8 cellular contexts compared by ENCODE assay signal in the genomic region with DNA sequence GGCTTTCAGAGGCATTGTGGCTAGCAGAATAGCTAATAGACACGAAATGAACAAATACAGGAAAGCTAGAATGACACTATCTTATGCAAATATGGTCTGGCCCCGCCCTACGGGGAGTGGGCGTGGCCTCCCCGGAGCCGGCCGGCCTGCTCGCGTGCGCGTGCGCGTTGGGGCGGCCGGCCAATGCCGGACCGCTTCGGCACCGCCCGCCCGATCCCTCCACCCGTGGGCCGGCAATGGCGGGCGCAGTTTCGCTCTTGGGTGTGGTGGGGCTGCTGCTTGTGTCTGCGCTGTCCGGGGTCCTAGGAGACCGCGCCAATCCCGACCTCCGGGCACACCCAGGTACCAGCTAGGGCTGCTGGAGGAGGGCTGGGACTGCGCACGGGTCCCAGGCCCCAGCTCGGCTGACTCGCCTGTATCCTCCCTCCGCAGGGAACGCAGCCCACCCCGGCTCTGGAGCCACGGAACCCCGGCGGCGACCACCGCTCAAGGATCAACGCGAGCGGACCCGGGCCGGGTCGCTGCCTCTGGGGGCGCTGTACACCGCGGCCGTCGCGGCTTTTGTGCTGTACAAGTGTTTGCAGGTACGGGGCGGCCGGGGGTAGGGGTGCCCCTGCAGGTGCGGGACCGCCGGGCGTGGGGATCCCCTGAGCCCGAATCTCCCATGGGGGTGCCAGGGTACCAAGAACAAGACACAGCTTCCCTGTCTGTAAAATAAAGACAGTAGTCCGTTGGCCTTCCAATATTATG. TPM values are rescaled to one million over a fixed set of nuclear protein-coding genes. Genes with fewer than 3 reads are reported as not detected.
DNase-seq lines count a peak whose midpoint lies in the region; ATAC-seq and TF ChIP-seq lines count a peak whose summit lies in the region.

A gene with protein sequence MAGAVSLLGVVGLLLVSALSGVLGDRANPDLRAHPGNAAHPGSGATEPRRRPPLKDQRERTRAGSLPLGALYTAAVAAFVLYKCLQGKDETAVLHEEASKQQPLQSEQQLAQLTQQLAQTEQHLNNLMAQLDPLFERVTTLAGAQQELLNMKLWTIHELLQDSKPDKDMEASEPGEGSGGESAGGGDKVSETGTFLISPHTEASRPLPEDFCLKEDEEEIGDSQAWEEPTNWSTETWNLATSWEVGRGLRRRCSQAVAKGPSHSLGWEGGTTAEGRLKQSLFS (plus strand): TSS at position 149 of the 750 bp plus-strand sequence. CDS start 88 bp downstream, at position 237.

- peak; percentile 77 for DNase-seq in DMS153 treated with DMSO at 0.1 percent for 48 hours (lab: John Stamatoyannopoulos, UW; ENCODE audit: unreplicated experiment)
- peak; percentile 77 for DNase-seq in activated T-cell treated with anti-CD3 and anti-CD28 coated beads, Interleukin-2, amount 50 U/mL, for 4 hours
- DNase-seq in stimulated activated CD8-positive, alpha-beta memory T cell treated with anti-CD3 and anti-CD28 coated beads, Interleukin-7, amount 100 ng/mL, for 48 hours (ENCODE audit: extremely low read depth in 1 of 2, low read depth in 1 of 2), result peak; percentile 65 to 72

- H3K9me3 Mint-ChIP-seq in IgD-negative memory B cell, result peaks cover 0 to 5% (median 0%) of the 10 kb centered on the region in 3 donors
- peaks cover 3% of the 10 kb centered on the region for H3K9me3 Mint-ChIP-seq in activated T-cell treated with anti-CD3 and anti-CD28 coated beads, Interleukin-2, amount 50 U/mL, for 4 hours

- H3K27me3 ChIP-seq in muscle layer of duodenum (ENCODE audit: low read depth, low read length), result no peaks in the 10 kb centered on the region

- peak within 1 kb of the TSS; percentile 99 to 100 (median 100) for H3K27ac Mint-ChIP-seq in IgD-negative memory B cell

- H3K4me1 ChIP-seq in muscle layer of duodenum (ENCODE audit: control insufficient read depth in 1 of 2, insufficient read depth in 2 of 2, low read length in 2 of 2), result peaks cover 0 to 24% of the 10 kb centered on the region in 2 donors

- H3K4me3 Mint-ChIP-seq in IgD-negative memory B cell, result peak within 1 kb of the TSS; percentile 87 to 96 (median 92)
- H3K4me3 Mint-ChIP-seq in activated T-cell treated with anti-CD3 and anti-CD28 coated beads, Interleukin-2, amount 50 U/mL, for 4 hours, result peak within 1 kb of the TSS; percentile 87

- H3K36me3 Mint-ChIP-seq in IgD-negative memory B cell, result peaks cover 2% of the 10 kb centered on the region
- H3K36me3 Mint-ChIP-seq in activated T-cell treated with anti-CD3 and anti-CD28 coated beads, Interleukin-2, amount 50 U/mL, for 4 hours (ENCODE audit: insufficient read depth), result peaks cover 10% of the 10 kb centered on the region

- ATAC-seq in GM21528 (IDR thresholded peaks at IDR 0.05; ENCODE audit: low FRiP score, unreplicated experiment) (peak; percentile 54), esophagus mucosa (peak; percentile 91)
- ATAC-seq in activated T-cell treated with anti-CD3 and anti-CD28 coated beads, Interleukin-2, amount 50 U/mL, for 4 hours, result peak; percentile 61 to 65

- H3K36me3 ChIP-seq in muscle layer of duodenum (ENCODE audit: control insufficient read depth in 1 of 2, insufficient read depth in 2 of 2, low read length in 2 of 2), result peaks cover 8 to 14% of the 10 kb centered on the region in 2 donors

- H3K4me3 ChIP-seq in muscle layer of duodenum (ENCODE audit: low read depth in 1 of 2, low read length in 2 of 2), result peak within 1 kb of the TSS; percentile 79 to 88

- H3K4me1 Mint-ChIP-seq in IgD-negative memory B cell, result peaks cover 39 to 67% (median 53%) of the 10 kb centered on the region in 3 donors
- peaks cover 68% of the 10 kb centered on the region for H3K4me1 Mint-ChIP-seq in activated T-cell treated with anti-CD3 and anti-CD28 coated beads, Interleukin-2, amount 50 U/mL, for 4 hours (ENCODE audit: low read depth)

- no peaks in the 10 kb centered on the region for H3K9me3 ChIP-seq in muscle layer of duodenum (ENCODE audit: control insufficient read depth in 1 of 2, low read length in 2 of 2)

- H3K27ac ChIP-seq in muscle layer of duodenum (ENCODE audit: low read length), result peak within 1 kb of the TSS; percentile 99

- H3K27me3 Mint-ChIP-seq in IgD-negative memory B cell, result peaks cover 2% of the 10 kb centered on the region
- H3K27me3 Mint-ChIP-seq in activated T-cell treated with anti-CD3 and anti-CD28 coated beads, Interleukin-2, amount 50 U/mL, for 4 hours (ENCODE audit: low read depth), result peaks cover 3% of the 10 kb centered on the region

TF ChIP-seq in PFSK-1, 5 proteins besides CTCF, POLR2A, EP300 and RAD21:
- TF ChIP-seq TAF1 (IDR thresholded peaks at IDR 0.05; ENCODE audit: borderline replicate concordance, insufficient read depth, low read length), result peak; percentile 79; the same call in 1 of the 2 replicates
- no peak for TF ChIP-seq SIN3A (IDR thresholded peaks at IDR 0.05; ENCODE audit: borderline replicate concordance, insufficient read depth, low read length)
- TF ChIP-seq POLR2AphosphoS5 (IDR thresholded peaks at IDR 0.05; ENCODE audit: low read depth, low read length), result peak; percentile 79
- TF ChIP-seq FOXP2 (optimal IDR thresholded peaks at IDR 0.05; ENCODE audit: borderline replicate concordance, extremely low read depth, extremely low read length, insufficient read depth), result peak; percentile 60
- TF ChIP-seq, protein P1, sequence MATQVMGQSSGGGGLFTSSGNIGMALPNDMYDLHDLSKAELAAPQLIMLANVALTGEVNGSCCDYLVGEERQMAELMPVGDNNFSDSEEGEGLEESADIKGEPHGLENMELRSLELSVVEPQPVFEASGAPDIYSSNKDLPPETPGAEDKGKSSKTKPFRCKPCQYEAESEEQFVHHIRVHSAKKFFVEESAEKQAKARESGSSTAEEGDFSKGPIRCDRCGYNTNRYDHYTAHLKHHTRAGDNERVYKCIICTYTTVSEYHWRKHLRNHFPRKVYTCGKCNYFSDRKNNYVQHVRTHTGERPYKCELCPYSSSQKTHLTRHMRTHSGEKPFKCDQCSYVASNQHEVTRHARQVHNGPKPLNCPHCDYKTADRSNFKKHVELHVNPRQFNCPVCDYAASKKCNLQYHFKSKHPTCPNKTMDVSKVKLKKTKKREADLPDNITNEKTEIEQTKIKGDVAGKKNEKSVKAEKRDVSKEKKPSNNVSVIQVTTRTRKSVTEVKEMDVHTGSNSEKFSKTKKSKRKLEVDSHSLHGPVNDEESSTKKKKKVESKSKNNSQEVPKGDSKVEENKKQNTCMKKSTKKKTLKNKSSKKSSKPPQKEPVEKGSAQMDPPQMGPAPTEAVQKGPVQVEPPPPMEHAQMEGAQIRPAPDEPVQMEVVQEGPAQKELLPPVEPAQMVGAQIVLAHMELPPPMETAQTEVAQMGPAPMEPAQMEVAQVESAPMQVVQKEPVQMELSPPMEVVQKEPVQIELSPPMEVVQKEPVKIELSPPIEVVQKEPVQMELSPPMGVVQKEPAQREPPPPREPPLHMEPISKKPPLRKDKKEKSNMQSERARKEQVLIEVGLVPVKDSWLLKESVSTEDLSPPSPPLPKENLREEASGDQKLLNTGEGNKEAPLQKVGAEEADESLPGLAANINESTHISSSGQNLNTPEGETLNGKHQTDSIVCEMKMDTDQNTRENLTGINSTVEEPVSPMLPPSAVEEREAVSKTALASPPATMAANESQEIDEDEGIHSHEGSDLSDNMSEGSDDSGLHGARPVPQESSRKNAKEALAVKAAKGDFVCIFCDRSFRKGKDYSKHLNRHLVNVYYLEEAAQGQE (IDR thresholded peaks at IDR 0.05; ENCODE audit: insufficient read depth in 1 of 2, low read depth in 2 of 2, low read length in 2 of 2), result peak in 1 of 2 experiments; percentile 63; a peak in 2 of 4 replicates

RNA-seq across cellular contexts. Expression of the gene that starts here (rescaled TPM):
- 77.4 TPM for polyA plus RNA-seq in IgD-negative memory B cell
- 42.1 TPM for polyA plus RNA-seq in PFSK-1 (2012; ENCODE audit: insufficient read length, low read depth)
- total RNA-seq in activated T-cell treated with anti-CD3 and anti-CD28 coated beads, Interleukin-2, amount 50 U/mL, for 4 hours, result 10 to 100 TPM; 11.1 to 12.5 (median 12.0) TPM
- total RNA-seq in esophagus mucosa, result 7.9 TPM

Comparison
In these comparisons a context has a peak if more than half of its experiments do, and no peak if none do; other contexts are left out.
1. Peak in every context shown above with its lines: DNase-seq, ATAC-seq, H3K4me3 ChIP-seq and H3K27ac ChIP-seq.